In the genomic region with DNA sequence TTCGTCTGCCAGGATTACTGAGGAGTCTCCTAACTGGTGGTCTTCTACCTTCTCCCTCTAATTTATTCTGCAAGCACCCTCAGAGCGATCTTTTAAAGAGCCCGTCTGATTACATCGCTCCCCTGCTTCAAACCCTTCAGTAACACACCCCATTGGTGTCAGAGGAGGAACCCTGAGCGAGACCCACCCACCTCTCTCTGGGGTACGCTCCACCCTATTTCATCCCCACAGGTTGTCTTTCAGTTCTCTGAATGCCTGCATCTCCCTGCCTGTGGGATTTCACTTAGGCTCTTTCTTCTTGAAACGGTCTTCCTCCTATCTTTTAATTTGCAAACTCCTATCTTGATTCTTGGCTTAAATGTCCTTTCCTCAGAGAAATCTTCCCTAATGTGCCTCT, we compare ENCODE assay signal across 19 cellular contexts. TPM values are rescaled to one million over a fixed set of nuclear protein-coding genes. Genes with fewer than 3 reads are reported as not detected.
DNase-seq lines count a peak whose midpoint lies in the region; ATAC-seq, FAIRE-seq and TF ChIP-seq lines count a peak whose summit lies in the region.
"Had no signal": no experiment of that assay in that cellular context is flagged by ENCODE, and none has a peak within 500 bp of the region (broad histone marks: within the 10 kb centered on the region; RNA-seq: fewer than 3 reads in every experiment).

No MANE protein-coding gene starts in this region.

- intact Hi-C loops in Calu3 (cut with micrococcal nuclease; ENCODE audit: unreplicated experiment), result no loop called here

- H3K4me1 Mint-ChIP-seq in Calu3 (ENCODE audit: low read depth, unreplicated experiment) (peaks cover 17% of the 10 kb centered on the region), neural progenitor cell (no peaks in the 10 kb centered on the region)
- no peaks in the 10 kb centered on the region for H3K4me1 Mint-ChIP-seq in activated CD4-positive, alpha-beta memory T cell treated with anti-CD3 and anti-CD28 coated beads, Interleukin-2, amount 10 ng/mL, durations not matched to agents 7 days and 5 days

- H3K36me3 ChIP-seq in H1 (ENCODE audit: control insufficient read depth in 2 of 4, insufficient read depth in 4 of 4, low read length in 3 of 4), result peaks cover 0 to 3% (median 0%) of the 10 kb centered on the region in 4 experiments; a peak in 1 of 8 replicates
- H3K36me3 ChIP-seq in neural progenitor cell, result no peaks in the 10 kb centered on the region
- no peaks in the 10 kb centered on the region for H3K36me3 ChIP-seq in upper lobe of left lung
- H3K36me3 ChIP-seq in hepatocyte (replicated peaks; ENCODE audit: insufficient read depth, low read depth), result no peaks in the 10 kb centered on the region
- H3K36me3 ChIP-seq: BLaER1 had no signal

- CTCF ChIA-PET in Calu3 (lab: Charles Lee) (interaction anchor here (1.2 kb wide), 1 partner anchor 238 kb away, joined by 5 read pairs; no protein-coding TSS in a partner anchor), H1 (lab: Charles Lee; ENCODE audit: partially characterized antibody) (interaction anchor here (1.2 to 2.0 kb wide), 5 partner anchors 8 to 47 kb away, joined by 3 to 9 read pairs (median 3); no protein-coding TSS in a partner anchor)
- CTCF ChIA-PET in activated CD4-positive, alpha-beta memory T cell treated with anti-CD3 and anti-CD28 coated beads, Interleukin-2, amount 10 ng/mL, durations not matched to agents 7 days and 5 days (lab: Charles Lee), result no interaction called here

- H2BK15ac ChIP-seq in H1 (ENCODE audit: low read length), result no peak overlapping the region

- FAIRE-seq in H1 (lab: Jason Lieb, UNC), result peak; percentile 88
- FAIRE-seq: GM12892 had no signal

- no peak for ATAC-seq in upper lobe of left lung (ENCODE audit: low FRiP score in 2 of 2)
- ATAC-seq: HCT116 had no signal

- peaks cover 0 to 70% of the 10 kb centered on the region in 2 experiments; a peak in 3 of 4 replicates for H3K79me2 ChIP-seq in H1 (ENCODE audit: control insufficient read depth in 1 of 2, insufficient read depth in 2 of 2, low read length in 2 of 2)
- peaks cover 97% of the 10 kb centered on the region for H3K79me2 ChIP-seq in neural progenitor cell (ENCODE audit: low read depth)
- peaks cover 11% of the 10 kb centered on the region for H3K79me2 ChIP-seq in hepatocyte

- no peak overlapping the region for H4K5ac ChIP-seq in H1 (ENCODE audit: insufficient read length, low read depth, low read length)

- no TSS peak for BruUV-seq in Calu3 (replicated peaks; lab: Mats Ljungman, UMichigan)

- peaks cover 6% of the 10 kb centered on the region for H3K79me1 ChIP-seq in H1 (ENCODE audit: low read depth, low read length)

- H3K9me3 ChIP-seq in H1 (ENCODE audit: insufficient read depth in 2 of 2, low read depth in 1 of 2, low read length in 1 of 2) (no peaks in the 10 kb centered on the region), neural progenitor cell (ENCODE audit: low read depth) (no peaks in the 10 kb centered on the region), upper lobe of left lung (peaks cover 0 to 5% (median 2%) of the 10 kb centered on the region in 4 donors), hepatocyte (ENCODE audit: low read depth) (no peaks in the 10 kb centered on the region)

- H4K8ac ChIP-seq in H1 (ENCODE audit: extremely low read depth, insufficient read depth, low read length), result no peak overlapping the region

- H3K4me2 ChIP-seq in H1 (ENCODE audit: insufficient read depth in 1 of 2, low read depth in 2 of 2, low read length in 2 of 2) (peak overlapping the region; percentile 45 to 47), neural progenitor cell (peak overlapping the region; percentile 5), hepatocyte (no peak overlapping the region)
- H3K4me2 ChIP-seq: BLaER1, KMS-11 had no signal

- no peak overlapping the region for H3K27ac ChIP-seq in H1 (ENCODE audit: low read depth, low read length)
- peak overlapping the region; percentile 32 for H3K27ac ChIP-seq in neural progenitor cell
- peak overlapping the region in 3 of 4 donors; percentile 3 to 53 (median 46) for H3K27ac ChIP-seq in upper lobe of left lung
- H3K27ac ChIP-seq in hepatocyte, result no peak overlapping the region
- H3K27ac ChIP-seq: BLaER1, HL-60, KMS-11 had no signal

- H3K4me1 ChIP-seq in H1 (replicated peaks in 1 of 4; ENCODE audit: control insufficient read depth in 3 of 4, insufficient read depth in 4 of 4, low read length in 3 of 4) (peaks cover 1 to 16% (median 12%) of the 10 kb centered on the region in 4 experiments; a peak in 6 of 7 replicates), neural progenitor cell (peaks cover 20% of the 10 kb centered on the region), upper lobe of left lung (peaks cover 32 to 66% (median 48%) of the 10 kb centered on the region in 4 donors), hepatocyte (ENCODE audit: insufficient read depth) (peaks cover 2% of the 10 kb centered on the region)

- H3K14ac ChIP-seq in H1 (ENCODE audit: insufficient read length), result no peak overlapping the region

- H3K4me3 ChIP-seq in H1 (ENCODE audit: extremely low read depth in 1 of 4, insufficient read depth in 2 of 4, low read depth in 3 of 4, low read length in 4 of 4) (peak overlapping the region in 2 of 4 experiments; percentile 2 to 18; a peak in 1 of 8 replicates), neural progenitor cell (no peak overlapping the region), upper lobe of left lung (no peak overlapping the region), hepatocyte (no peak overlapping the region)
- H3K4me3 ChIP-seq: BLaER1 had no signal

- no peak overlapping the region for H2BK12ac ChIP-seq in H1 (ENCODE audit: low read depth, low read length)

- no peak overlapping the region for H3K56ac ChIP-seq in H1 (replicated peaks; ENCODE audit: insufficient read length, low read depth, low read length)

- no peak for DNase-seq in Calu3
- DNase-seq in H1 (ENCODE audit: low read depth in 1 of 2, low spot score in 2 of 2), result no peak
- DNase-seq in neural progenitor cell (ENCODE audit: low spot score), result no peak
- no peak for DNase-seq in upper lobe of left lung
- no peak for DNase-seq in hepatocyte (ENCODE audit: low spot score)
- DNase-seq in activated CD4-positive, alpha-beta memory T cell treated with anti-CD3 and anti-CD28 coated beads, Interleukin-2, amount 10 ng/mL, durations not matched to agents 7 days and 5 days, result no peak
- DNase-seq in GM19238 (ENCODE audit: insufficient read length, low spot score), result no peak
- DNase-seq: CD8-positive, alpha-beta memory T cell; MV-4-11; NCI-H1417; NCI-H187; NCI-H345; NCI-H524 treated with DMSO at 0.1 percent for 48 hours; SHP77 treated with DMSO at 0.1 percent for 48 hours had no signal

- POLR2A ChIA-PET in H1 (lab: Charles Lee; ENCODE audit: partially characterized antibody), result interaction anchor here (1.1 kb wide), 1 partner anchor 39 kb away, joined by 6 read pairs; a partner anchor contains a TSS
- POLR2A ChIA-PET in activated CD4-positive, alpha-beta memory T cell treated with anti-CD3 and anti-CD28 coated beads, Interleukin-2, amount 10 ng/mL, durations not matched to agents 7 days and 5 days (lab: Charles Lee), result no interaction called here

- H3K18ac ChIP-seq in H1 (ENCODE audit: extremely low read depth, low read length), result no peak overlapping the region

- TF ChIP-seq CTCF in Calu3 (IDR thresholded peaks at IDR 0.05; ENCODE audit: unreplicated experiment) (no peak), H1 (IDR thresholded peaks at IDR 0.05; ENCODE audit: control extremely low read depth in 1 of 3, insufficient read depth in 1 of 3, low read depth in 1 of 3, low read length in 3 of 3) (no peak), neural progenitor cell (IDR thresholded peaks at IDR 0.05) (no peak), upper lobe of left lung (IDR thresholded peaks at IDR 0.05) (no peak), hepatocyte (IDR thresholded peaks at IDR 0.05; ENCODE audit: poor library complexity) (no peak)

- peaks cover 10% of the 10 kb centered on the region for H3F3A ChIP-seq in neural progenitor cell (ENCODE audit: low read depth)

- H4K91ac ChIP-seq in H1 (replicated peaks; ENCODE audit: insufficient read length, low read length), result no peak overlapping the region

- H3K4ac ChIP-seq in H1 (replicated peaks; ENCODE audit: insufficient read length, low read depth, low read length), result no peak overlapping the region

- TF ChIP-seq EP300 in H1 (IDR thresholded peaks at IDR 0.05; ENCODE audit: borderline replicate concordance in 1 of 2, low read depth in 2 of 2, low read length in 2 of 2) (no peak), upper lobe of left lung (IDR thresholded peaks at IDR 0.05) (no peak)

- H4K20me1 ChIP-seq in H1 (replicated peaks in 1 of 2; ENCODE audit: control insufficient read depth in 1 of 2, insufficient read depth in 2 of 2, low read length in 2 of 2) (peaks cover 3 to 4% of the 10 kb centered on the region in 2 experiments), neural progenitor cell (ENCODE audit: low read depth) (peaks cover 19% of the 10 kb centered on the region), hepatocyte (ENCODE audit: insufficient read depth, poor library complexity, severe bottlenecking) (no peaks in the 10 kb centered on the region)
- H4K20me1 ChIP-seq: BLaER1 had no signal

- no peaks in the 10 kb centered on the region for H3K27me3 Mint-ChIP-seq in Calu3 (ENCODE audit: unreplicated experiment)
- no peaks in the 10 kb centered on the region for H3K27me3 Mint-ChIP-seq in neural progenitor cell (ENCODE audit: insufficient read depth, low read depth)
- H3K27me3 Mint-ChIP-seq in activated CD4-positive, alpha-beta memory T cell treated with anti-CD3 and anti-CD28 coated beads, Interleukin-2, amount 10 ng/mL, durations not matched to agents 7 days and 5 days, result peaks cover 3% of the 10 kb centered on the region

- H3K9ac ChIP-seq in H1 (replicated peaks in 1 of 4; ENCODE audit: extremely low read depth in 1 of 4, low read depth in 3 of 4, low read length in 3 of 4), result no peak overlapping the region
- no peak overlapping the region for H3K9ac ChIP-seq in neural progenitor cell
- H3K9ac ChIP-seq: BLaER1, KMS-11 had no signal

- H3K23ac ChIP-seq in H1 (ENCODE audit: insufficient read length), result no peak overlapping the region

- H2BK5ac ChIP-seq in H1 (ENCODE audit: low read depth, low read length), result no peak overlapping the region

- no peaks in the 10 kb centered on the region for H3K36me3 Mint-ChIP-seq in Calu3 (ENCODE audit: insufficient read depth, unreplicated experiment)
- peaks cover 7% of the 10 kb centered on the region for H3K36me3 Mint-ChIP-seq in neural progenitor cell
- H3K36me3 Mint-ChIP-seq in activated CD4-positive, alpha-beta memory T cell treated with anti-CD3 and anti-CD28 coated beads, Interleukin-2, amount 10 ng/mL, durations not matched to agents 7 days and 5 days (ENCODE audit: low read depth), result no peaks in the 10 kb centered on the region

- H3K23me2 ChIP-seq in H1 (ENCODE audit: low read depth, low read length), result peaks cover 3% of the 10 kb centered on the region

- no peak overlapping the region for H2BK120ac ChIP-seq in H1 (replicated peaks; ENCODE audit: low read depth, low read length)

- H3K4me3 Mint-ChIP-seq in Calu3 (ENCODE audit: low read depth, unreplicated experiment), result no peak overlapping the region
- no peak overlapping the region for H3K4me3 Mint-ChIP-seq in neural progenitor cell
- no peak overlapping the region for H3K4me3 Mint-ChIP-seq in activated CD4-positive, alpha-beta memory T cell treated with anti-CD3 and anti-CD28 coated beads, Interleukin-2, amount 10 ng/mL, durations not matched to agents 7 days and 5 days
- H3K4me3 Mint-ChIP-seq: CD8-positive, alpha-beta memory T cell had no signal

- H2BK20ac ChIP-seq in H1 (ENCODE audit: low read length), result no peak overlapping the region

- H3K27ac Mint-ChIP-seq in Calu3 (ENCODE audit: unreplicated experiment) (peak overlapping the region; percentile 11), neural progenitor cell (no peak overlapping the region)
- H3K27ac Mint-ChIP-seq in activated CD4-positive, alpha-beta memory T cell treated with anti-CD3 and anti-CD28 coated beads, Interleukin-2, amount 10 ng/mL, durations not matched to agents 7 days and 5 days, result no peak overlapping the region
- H3K27ac Mint-ChIP-seq: CD8-positive, alpha-beta memory T cell had no signal

- H3K27me3 ChIP-seq in H1 (replicated peaks in 1 of 4; ENCODE audit: control insufficient read depth in 3 of 4, extremely low read depth in 1 of 4, insufficient read depth in 3 of 4, low read length in 3 of 4) (no peaks in the 10 kb centered on the region), neural progenitor cell (no peaks in the 10 kb centered on the region), upper lobe of left lung (no peaks in the 10 kb centered on the region), hepatocyte (no peaks in the 10 kb centered on the region)
- H3K27me3 ChIP-seq: BLaER1 had no signal

- H2AK5ac ChIP-seq in H1 (ENCODE audit: low read depth, low read length), result no peak overlapping the region

- 30% methylated on average over 7 of the region's 7 CpGs; no CpG with 5 or more reads in 1 of the 2 experiments for WGBS in H1 (ENCODE audit: extremely low coverage in 1 of 2, insufficient coverage in 1 of 2, insufficient read length in 1 of 2, insufficient replicate concordance in 2 of 2, low coverage in 1 of 2, low lambda C conversion rate in 2 of 2, missing lambda C conversion rate in 1 of 2), 2 experiments
- 95% methylated on average over 7 of the region's 7 CpGs for WGBS in upper lobe of left lung, 2 donors
- 95% methylated on average over 7 of the region's 7 CpGs for WGBS in hepatocyte (ENCODE audit: low lambda C conversion rate, missing lambda C conversion rate)

- H3K9me3 Mint-ChIP-seq in Calu3 (ENCODE audit: low read depth, unreplicated experiment) (peaks cover 3% of the 10 kb centered on the region), neural progenitor cell (peaks cover 3% of the 10 kb centered on the region)
- no peaks in the 10 kb centered on the region for H3K9me3 Mint-ChIP-seq in activated CD4-positive, alpha-beta memory T cell treated with anti-CD3 and anti-CD28 coated beads, Interleukin-2, amount 10 ng/mL, durations not matched to agents 7 days and 5 days

- TF ChIP-seq POLR2A in H1 (IDR thresholded peaks at IDR 0.05; ENCODE audit: control extremely low read depth in 1 of 2, low read depth in 2 of 2, low read length in 2 of 2) (no peak), upper lobe of left lung (IDR thresholded peaks at IDR 0.05) (no peak)

- no peak for TF ChIP-seq RAD21 in H1 (IDR thresholded peaks at IDR 0.05 in 1 of 2, conservative IDR thresholded peaks at IDR 0.05 in 1 of 2; ENCODE audit: low read depth in 2 of 2, low read length in 2 of 2)

- H2AFZ ChIP-seq in H1 (ENCODE audit: low read length) (no peak overlapping the region), neural progenitor cell (replicated peaks) (no peak overlapping the region), hepatocyte (no peak overlapping the region)

- H3K9me2 ChIP-seq in hepatocyte (replicated peaks; ENCODE audit: insufficient read depth), result no peaks in the 10 kb centered on the region

RNA-seq across cellular contexts. Expression of a gene that starts 39.4 kb away (rescaled TPM):
- 16.9 and 20.6 TPM in 2 replicates for total RNA-seq in Calu3 (2022)
- total RNA-seq in H1 (2021; fragmentation: NEBNext Ultra II Directional; extraction: Animal tissue kit (Norgen Biotek cat#: 25700)), result 49.9 and 51.0 TPM in 2 replicates
- 6.8 and 16.6 TPM in 2 replicates for polyA plus RNA-seq in H1 (2011; rRNA removed)
- polyA plus RNA-seq in H1 (2011; cell fraction: cytosol; rRNA removed), result 19.0 TPM
- polyA plus RNA-seq in H1 (2011; cell fraction: nucleus; rRNA removed), result 7.3 TPM
- 18.5 to 48.8 TPM (median 20.0 TPM) in 4 replicates for polyA plus RNA-seq in H1 (2012, experiment 1 of 2)
- 18.8 TPM for polyA plus RNA-seq in H1 (2012, experiment 2 of 2)
- 19.4 TPM for polyA plus RNA-seq in H1 (2013, experiment 1 of 2)
- 20.5 TPM for polyA plus RNA-seq in H1 (2013, experiment 2 of 2)
- 11.8 and 12.2 TPM in 2 replicates for polyA minus RNA-seq in H1 (2011; rRNA and poly(A)+ RNA removed)
- polyA minus RNA-seq in H1 (2011; cell fraction: cytosol; rRNA and poly(A)+ RNA removed), result 5.5 TPM
- 14.9 TPM for polyA minus RNA-seq in H1 (2011; cell fraction: nucleus; rRNA and poly(A)+ RNA removed)
- 66.4 and 117 TPM in 2 replicates for total RNA-seq in neural progenitor cell (ENCODE audit: low replicate concordance)
- total RNA-seq in upper lobe of left lung, result 100 to 1,000 TPM in 1 of 6 donors, 10 to 100 TPM in 5; 21.4 to 110 (median 49.2) TPM
- total RNA-seq in hepatocyte, result 37.9 and 47.0 TPM in 2 replicates
- 26.9 and 29.7 TPM in 2 replicates for polyA plus RNA-seq in hepatocyte
- total RNA-seq in activated CD4-positive, alpha-beta memory T cell treated with anti-CD3 and anti-CD28 coated beads, Interleukin-2, amount 10 ng/mL, durations not matched to agents 7 days and 5 days, result 1 to 10 TPM; 7.7 to 8.8 TPM

Comparison
In these comparisons a context has a peak if more than half of its experiments do, and no peak if none do; other contexts are left out.
1. H3K27ac ChIP-seq: peak in neural progenitor cell (single experiment) and upper lobe of left lung (3 of 4); none in H1 (single experiment) and hepatocyte (single experiment).